19 cellular contexts compared by ENCODE assay signal in the genomic region with DNA sequence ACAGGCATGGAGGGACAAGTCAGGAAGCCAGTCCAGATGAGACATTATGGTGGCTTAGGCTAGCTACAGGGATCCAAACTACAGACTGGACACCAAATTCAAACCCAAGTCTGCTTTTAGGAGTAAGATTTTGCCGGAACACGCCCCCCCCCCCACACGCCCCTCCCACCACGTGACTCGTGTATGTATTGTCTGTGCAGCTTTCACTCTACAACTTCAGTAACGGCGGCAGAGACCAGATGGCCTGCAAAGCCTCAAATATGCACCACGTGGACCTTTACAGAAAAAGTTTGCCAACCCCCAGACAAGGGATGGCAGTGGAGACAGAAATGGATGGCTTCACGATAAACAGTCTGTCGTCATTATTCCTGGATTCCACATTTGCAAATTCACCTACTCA. TPM values are rescaled to one million over a fixed set of nuclear protein-coding genes. Genes with fewer than 3 reads are reported as not detected.
DNase-seq lines count a peak whose midpoint lies in the region; ATAC-seq and TF ChIP-seq lines count a peak whose summit lies in the region.
"Had no signal": no experiment of that assay in that cellular context is flagged by ENCODE, and none has a peak within 500 bp of the region (broad histone marks: within the 10 kb centered on the region; RNA-seq: fewer than 3 reads in every experiment).

No MANE protein-coding gene starts in this region.

- no peaks in the 10 kb centered on the region for H3K4me1 ChIP-seq in smooth muscle cell (ENCODE audit: low read depth)
- H3K4me1 ChIP-seq: breast epithelium had no signal

- peak; percentile 34; the same call in 2 of the 3 replicates for ATAC-seq in SK-N-SH treated with all-trans-retinoic acid at 6 μM for 48 hours
- ATAC-seq in GM21390 (IDR thresholded peaks at IDR 0.05; ENCODE audit: unreplicated experiment): no peak
- no peak for ATAC-seq in GM21515 (IDR thresholded peaks at IDR 0.05; ENCODE audit: unreplicated experiment)
- ATAC-seq: activated T-cell treated with anti-CD3 and anti-CD28 coated beads, Interleukin-2, amount 50 U/mL, for 72 hours had no signal

- H4K20me1 ChIP-seq in smooth muscle cell (ENCODE audit: low read depth): peaks cover 83% of the 10 kb centered on the region

- H3K27ac ChIP-seq in smooth muscle cell (ENCODE audit: low read depth): peak overlapping the region; percentile 53
- H3K27ac ChIP-seq: breast epithelium, GM23248, VCaP had no signal

- DNase-seq in HCEC 1CT: peak; percentile 55
- DNase-seq in hepatic stellate cell (ENCODE audit: low spot score): peak; percentile 21
- no peak for DNase-seq in smooth muscle cell (lab: John Stamatoyannopoulos, UW; ENCODE audit: unreplicated experiment)
- DNase-seq in nucleus accumbens (lab: John Stamatoyannopoulos, UW): no peak
- DNase-seq: activated CD4-positive, alpha-beta memory T cell treated with anti-CD3 and anti-CD28 coated beads, Interleukin-2, amount 10 ng/mL, durations not matched to agents 7 days and 5 days; activated naive CD8-positive, alpha-beta T cell treated with anti-CD3 and anti-CD28 coated beads, Interleukin-2, amount 10 ng/mL, durations not matched to agents 7 days and 5 days; activated T-cell treated with anti-CD3 and anti-CD28 coated beads, Interleukin-2, amount 50 U/mL, for 72 hours; erythroblast; left ventricle myocardium superior; MV-4-11; NCI-H187 treated with DMSO at 0.1 percent for 48 hours; stimulated activated CD4-positive, alpha-beta T cell treated with anti-CD3 and anti-CD28 coated beads, Interleukin-4, amount 100 ng/mL, for 1 hour; T-helper 1 cell had no signal

- no peak overlapping the region for H3K4me3 ChIP-seq in smooth muscle cell
- H3K4me3 ChIP-seq: breast epithelium, GM23248 had no signal

- no peak overlapping the region for H3K9ac ChIP-seq in smooth muscle cell (ENCODE audit: low read depth)
- H3K9ac ChIP-seq: GM23248 had no signal

- H2AFZ ChIP-seq in smooth muscle cell (ENCODE audit: low read depth): no peak overlapping the region
- H2AFZ ChIP-seq: GM23248 had no signal

- TF ChIP-seq CTCF in smooth muscle cell (IDR thresholded peaks at IDR 0.05; ENCODE audit: borderline replicate concordance, insufficient read depth, poor library complexity, severe bottlenecking): no peak

- no peaks in the 10 kb centered on the region for H3F3A ChIP-seq in smooth muscle cell (ENCODE audit: low read depth)

- no peaks in the 10 kb centered on the region for H3K27me3 ChIP-seq in smooth muscle cell (ENCODE audit: low read depth)
- H3K27me3 ChIP-seq: breast epithelium had no signal

- H3K9me3 ChIP-seq in smooth muscle cell (replicated peaks; ENCODE audit: low read depth): no peaks in the 10 kb centered on the region
- H3K9me3 ChIP-seq: breast epithelium had no signal

- H3K79me2 ChIP-seq in smooth muscle cell (ENCODE audit: low read depth): peaks cover 79% of the 10 kb centered on the region

- H3K4me2 ChIP-seq in smooth muscle cell: peak overlapping the region; percentile 70

- H3K36me3 ChIP-seq in smooth muscle cell (ENCODE audit: low read depth): no peaks in the 10 kb centered on the region
- H3K36me3 ChIP-seq: breast epithelium had no signal

- WGBS in smooth muscle cell (ENCODE audit: low lambda C conversion rate): 47% methylated on average over 10 of the region's 10 CpGs

TF ChIP-seq in SK-N-SH treated with all-trans-retinoic acid at 6 μM for 48 hours, 23 proteins besides CTCF, POLR2A, EP300 and RAD21:
- TF ChIP-seq GLIS3 (CRISPR knock-in tag; IDR thresholded peaks at IDR 0.05): no peak
- TF ChIP-seq, protein P1, sequence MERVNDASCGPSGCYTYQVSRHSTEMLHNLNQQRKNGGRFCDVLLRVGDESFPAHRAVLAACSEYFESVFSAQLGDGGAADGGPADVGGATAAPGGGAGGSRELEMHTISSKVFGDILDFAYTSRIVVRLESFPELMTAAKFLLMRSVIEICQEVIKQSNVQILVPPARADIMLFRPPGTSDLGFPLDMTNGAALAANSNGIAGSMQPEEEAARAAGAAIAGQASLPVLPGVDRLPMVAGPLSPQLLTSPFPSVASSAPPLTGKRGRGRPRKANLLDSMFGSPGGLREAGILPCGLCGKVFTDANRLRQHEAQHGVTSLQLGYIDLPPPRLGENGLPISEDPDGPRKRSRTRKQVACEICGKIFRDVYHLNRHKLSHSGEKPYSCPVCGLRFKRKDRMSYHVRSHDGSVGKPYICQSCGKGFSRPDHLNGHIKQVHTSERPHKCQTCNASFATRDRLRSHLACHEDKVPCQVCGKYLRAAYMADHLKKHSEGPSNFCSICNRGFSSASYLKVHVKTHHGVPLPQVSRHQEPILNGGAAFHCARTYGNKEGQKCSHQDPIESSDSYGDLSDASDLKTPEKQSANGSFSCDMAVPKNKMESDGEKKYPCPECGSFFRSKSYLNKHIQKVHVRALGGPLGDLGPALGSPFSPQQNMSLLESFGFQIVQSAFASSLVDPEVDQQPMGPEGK (CRISPR knock-in tag; IDR thresholded peaks at IDR 0.05; ENCODE audit: borderline replicate concordance): no peak
- no peak for TF ChIP-seq ZFP30 (CRISPR knock-in tag; IDR thresholded peaks at IDR 0.05)
- TF ChIP-seq ESRRG (CRISPR knock-in tag; IDR thresholded peaks at IDR 0.05): no peak
- TF ChIP-seq, protein P2, sequence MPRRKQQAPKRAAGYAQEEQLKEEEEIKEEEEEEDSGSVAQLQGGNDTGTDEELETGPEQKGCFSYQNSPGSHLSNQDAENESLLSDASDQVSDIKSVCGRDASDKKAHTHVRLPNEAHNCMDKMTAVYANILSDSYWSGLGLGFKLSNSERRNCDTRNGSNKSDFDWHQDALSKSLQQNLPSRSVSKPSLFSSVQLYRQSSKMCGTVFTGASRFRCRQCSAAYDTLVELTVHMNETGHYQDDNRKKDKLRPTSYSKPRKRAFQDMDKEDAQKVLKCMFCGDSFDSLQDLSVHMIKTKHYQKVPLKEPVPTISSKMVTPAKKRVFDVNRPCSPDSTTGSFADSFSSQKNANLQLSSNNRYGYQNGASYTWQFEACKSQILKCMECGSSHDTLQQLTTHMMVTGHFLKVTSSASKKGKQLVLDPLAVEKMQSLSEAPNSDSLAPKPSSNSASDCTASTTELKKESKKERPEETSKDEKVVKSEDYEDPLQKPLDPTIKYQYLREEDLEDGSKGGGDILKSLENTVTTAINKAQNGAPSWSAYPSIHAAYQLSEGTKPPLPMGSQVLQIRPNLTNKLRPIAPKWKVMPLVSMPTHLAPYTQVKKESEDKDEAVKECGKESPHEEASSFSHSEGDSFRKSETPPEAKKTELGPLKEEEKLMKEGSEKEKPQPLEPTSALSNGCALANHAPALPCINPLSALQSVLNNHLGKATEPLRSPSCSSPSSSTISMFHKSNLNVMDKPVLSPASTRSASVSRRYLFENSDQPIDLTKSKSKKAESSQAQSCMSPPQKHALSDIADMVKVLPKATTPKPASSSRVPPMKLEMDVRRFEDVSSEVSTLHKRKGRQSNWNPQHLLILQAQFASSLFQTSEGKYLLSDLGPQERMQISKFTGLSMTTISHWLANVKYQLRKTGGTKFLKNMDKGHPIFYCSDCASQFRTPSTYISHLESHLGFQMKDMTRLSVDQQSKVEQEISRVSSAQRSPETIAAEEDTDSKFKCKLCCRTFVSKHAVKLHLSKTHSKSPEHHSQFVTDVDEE (CRISPR knock-in tag; IDR thresholded peaks at IDR 0.05): no peak
- no peak for TF ChIP-seq ZFP3 (CRISPR knock-in tag; IDR thresholded peaks at IDR 0.05)
- TF ChIP-seq ARNTL (CRISPR knock-in tag; IDR thresholded peaks at IDR 0.05; ENCODE audit: borderline replicate concordance, low read depth): no peak
- no peak for TF ChIP-seq ISL1 (CRISPR knock-in tag; IDR thresholded peaks at IDR 0.05)
- no peak for TF ChIP-seq CSDC2 (CRISPR knock-in tag; IDR thresholded peaks at IDR 0.05)
- TF ChIP-seq, protein P3, sequence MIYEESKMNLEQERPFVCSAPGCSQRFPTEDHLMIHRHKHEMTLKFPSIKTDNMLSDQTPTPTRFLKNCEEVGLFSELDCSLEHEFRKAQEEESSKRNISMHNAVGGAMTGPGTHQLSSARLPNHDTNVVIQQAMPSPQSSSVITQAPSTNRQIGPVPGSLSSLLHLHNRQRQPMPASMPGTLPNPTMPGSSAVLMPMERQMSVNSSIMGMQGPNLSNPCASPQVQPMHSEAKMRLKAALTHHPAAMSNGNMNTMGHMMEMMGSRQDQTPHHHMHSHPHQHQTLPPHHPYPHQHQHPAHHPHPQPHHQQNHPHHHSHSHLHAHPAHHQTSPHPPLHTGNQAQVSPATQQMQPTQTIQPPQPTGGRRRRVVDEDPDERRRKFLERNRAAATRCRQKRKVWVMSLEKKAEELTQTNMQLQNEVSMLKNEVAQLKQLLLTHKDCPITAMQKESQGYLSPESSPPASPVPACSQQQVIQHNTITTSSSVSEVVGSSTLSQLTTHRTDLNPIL (CRISPR knock-in tag; IDR thresholded peaks at IDR 0.05; ENCODE audit: low read depth): no peak
- no peak for TF ChIP-seq SNAI2 (CRISPR knock-in tag; IDR thresholded peaks at IDR 0.05)
- TF ChIP-seq TCF4 (CRISPR knock-in tag; IDR thresholded peaks at IDR 0.05; ENCODE audit: borderline replicate concordance): no peak

RNA-seq across cellular contexts. Expression of a gene that starts 14.5 kb away (rescaled TPM):
- total RNA-seq in smooth muscle cell: 7.2 and 11.2 TPM in 2 replicates
- 3.0 and 7.3 TPM in 2 replicates for polyA plus RNA-seq in smooth muscle cell

Comparison
In these comparisons a context has a peak if more than half of its experiments do, and no peak if none do; other contexts are left out.
1. DNase-seq: peak in HCEC 1CT (single experiment) and hepatic stellate cell (single experiment); none in smooth muscle cell (single experiment) and nucleus accumbens (0 of 56).